12 cellular contexts compared by ENCODE assay signal in the genomic region with DNA sequence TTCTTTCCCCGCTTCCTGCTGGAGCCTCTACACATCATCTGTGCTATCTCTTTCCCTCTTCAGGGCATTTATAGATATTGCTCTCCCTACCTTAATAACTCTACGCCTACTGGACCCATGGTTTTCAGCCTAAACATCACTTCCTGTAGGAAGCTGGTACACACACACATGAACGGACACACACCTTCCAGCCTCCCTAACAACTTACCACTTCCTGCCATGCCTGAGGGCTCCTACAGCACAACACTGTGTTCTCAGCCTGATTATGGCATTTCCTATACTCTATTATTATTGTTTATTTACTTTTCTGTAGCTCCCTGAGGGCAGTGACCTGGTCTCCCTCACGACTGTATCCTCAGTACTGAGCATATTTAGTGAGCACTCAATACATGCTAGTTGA.
DNase-seq lines count a peak whose midpoint lies in the region; ATAC-seq and TF ChIP-seq lines count a peak whose summit lies in the region.
"Had no signal": no experiment of that assay in that cellular context is flagged by ENCODE, and none has a peak within 500 bp of the region (broad histone marks: within the 10 kb centered on the region; RNA-seq: fewer than 3 reads in every experiment).

No MANE protein-coding gene starts in this region.

- peaks cover 0 to 36% (median 15%) of the 10 kb centered on the region in 11 experiments; a peak in 13 of 22 replicates for H3K36me3 ChIP-seq in BLaER1 treated with 17β-estradiol and CSF1 and Interleukin-3, amounts not matched to agents 10 nM and 100 nM
- no peaks in the 10 kb centered on the region for H3K36me3 ChIP-seq in psoas muscle (ENCODE audit: insufficient read depth in 1 of 2, low read depth in 1 of 2)
- H3K36me3 ChIP-seq: left ventricle myocardium inferior had no signal

- peak; percentile 50 for ATAC-seq in GM18867 (IDR thresholded peaks at IDR 0.05; ENCODE audit: unreplicated experiment)
- no peak for ATAC-seq in psoas muscle
- no peak for ATAC-seq in GM19455 (IDR thresholded peaks at IDR 0.05; ENCODE audit: unreplicated experiment)

- no peak overlapping the region for H3K4me3 ChIP-seq in BLaER1 treated with 17β-estradiol and CSF1 and Interleukin-3, amounts not matched to agents 10 nM and 100 nM
- no peak overlapping the region for H3K4me3 ChIP-seq in psoas muscle
- H3K4me3 ChIP-seq: left ventricle myocardium inferior, SJCRH30 had no signal

- no peak overlapping the region for H3K27ac ChIP-seq in BLaER1 treated with 17β-estradiol and CSF1 and Interleukin-3, amounts not matched to agents 10 nM and 100 nM
- H3K27ac ChIP-seq in psoas muscle, result no peak overlapping the region
- H3K27ac ChIP-seq: left ventricle myocardium inferior, SJCRH30 had no signal

- peaks cover 0 to 23% (median 11%) of the 10 kb centered on the region in 11 experiments; a peak in 11 of 22 replicates for H4K20me1 ChIP-seq in BLaER1 treated with 17β-estradiol and CSF1 and Interleukin-3, amounts not matched to agents 10 nM and 100 nM

- 74 to 87% (median 77%) methylated on average over 4 of the region's 4 CpGs for WGBS in psoas muscle, 3 donors

- H3K9ac ChIP-seq in BLaER1 treated with 17β-estradiol and CSF1 and Interleukin-3, amounts not matched to agents 10 nM and 100 nM, result no peak overlapping the region

- intact Hi-C loops in psoas muscle (cut with DNase I), result no loop called here

- DNase-seq in dermis blood vessel endothelial cell, result peak; percentile 49
- no peak for DNase-seq in psoas muscle
- DNase-seq in retina, result no peak
- DNase-seq in middle frontal gyrus (ENCODE audit: extremely low spot score, low spot score), result no peak
- DNase-seq: foreskin melanocyte, IMR-90, left ventricle myocardium inferior, SJCRH30 had no signal

- no peaks in the 10 kb centered on the region for H3K27me3 ChIP-seq in BLaER1 treated with 17β-estradiol and CSF1 and Interleukin-3, amounts not matched to agents 10 nM and 100 nM
- no peaks in the 10 kb centered on the region for H3K27me3 ChIP-seq in psoas muscle (ENCODE audit: insufficient read depth in 3 of 3, low read length in 2 of 3)
- H3K27me3 ChIP-seq: SJCRH30 had no signal

- H3K4me2 ChIP-seq in BLaER1 treated with 17β-estradiol and CSF1 and Interleukin-3, amounts not matched to agents 10 nM and 100 nM, result peak overlapping the region in 10 of 11 experiments; percentile 22 to 61 (median 42); a peak in 20 of 22 replicates

- TF ChIP-seq CTCF in psoas muscle (IDR thresholded peaks at IDR 0.05), result no peak

- peaks cover 32 to 46% (median 38%) of the 10 kb centered on the region in 10 experiments for H3K4me1 ChIP-seq in BLaER1 treated with 17β-estradiol and CSF1 and Interleukin-3, amounts not matched to agents 10 nM and 100 nM
- no peaks in the 10 kb centered on the region for H3K4me1 ChIP-seq in psoas muscle
- H3K4me1 ChIP-seq: left ventricle myocardium inferior had no signal

- no peaks in the 10 kb centered on the region for H3K9me3 ChIP-seq in BLaER1 treated with 17β-estradiol and CSF1 and Interleukin-3, amounts not matched to agents 10 nM and 100 nM (replicated peaks in 1 of 11)
- no peaks in the 10 kb centered on the region for H3K9me3 ChIP-seq in psoas muscle
- H3K9me3 ChIP-seq: left ventricle myocardium inferior, SJCRH30 had no signal

TF ChIP-seq in PFSK-1, 5 proteins besides CTCF, POLR2A, EP300 and RAD21:
- peak; percentile 81 for TF ChIP-seq FOXP2 (optimal IDR thresholded peaks at IDR 0.05; ENCODE audit: borderline replicate concordance, extremely low read depth, extremely low read length, insufficient read depth)
- TF ChIP-seq, protein P1, sequence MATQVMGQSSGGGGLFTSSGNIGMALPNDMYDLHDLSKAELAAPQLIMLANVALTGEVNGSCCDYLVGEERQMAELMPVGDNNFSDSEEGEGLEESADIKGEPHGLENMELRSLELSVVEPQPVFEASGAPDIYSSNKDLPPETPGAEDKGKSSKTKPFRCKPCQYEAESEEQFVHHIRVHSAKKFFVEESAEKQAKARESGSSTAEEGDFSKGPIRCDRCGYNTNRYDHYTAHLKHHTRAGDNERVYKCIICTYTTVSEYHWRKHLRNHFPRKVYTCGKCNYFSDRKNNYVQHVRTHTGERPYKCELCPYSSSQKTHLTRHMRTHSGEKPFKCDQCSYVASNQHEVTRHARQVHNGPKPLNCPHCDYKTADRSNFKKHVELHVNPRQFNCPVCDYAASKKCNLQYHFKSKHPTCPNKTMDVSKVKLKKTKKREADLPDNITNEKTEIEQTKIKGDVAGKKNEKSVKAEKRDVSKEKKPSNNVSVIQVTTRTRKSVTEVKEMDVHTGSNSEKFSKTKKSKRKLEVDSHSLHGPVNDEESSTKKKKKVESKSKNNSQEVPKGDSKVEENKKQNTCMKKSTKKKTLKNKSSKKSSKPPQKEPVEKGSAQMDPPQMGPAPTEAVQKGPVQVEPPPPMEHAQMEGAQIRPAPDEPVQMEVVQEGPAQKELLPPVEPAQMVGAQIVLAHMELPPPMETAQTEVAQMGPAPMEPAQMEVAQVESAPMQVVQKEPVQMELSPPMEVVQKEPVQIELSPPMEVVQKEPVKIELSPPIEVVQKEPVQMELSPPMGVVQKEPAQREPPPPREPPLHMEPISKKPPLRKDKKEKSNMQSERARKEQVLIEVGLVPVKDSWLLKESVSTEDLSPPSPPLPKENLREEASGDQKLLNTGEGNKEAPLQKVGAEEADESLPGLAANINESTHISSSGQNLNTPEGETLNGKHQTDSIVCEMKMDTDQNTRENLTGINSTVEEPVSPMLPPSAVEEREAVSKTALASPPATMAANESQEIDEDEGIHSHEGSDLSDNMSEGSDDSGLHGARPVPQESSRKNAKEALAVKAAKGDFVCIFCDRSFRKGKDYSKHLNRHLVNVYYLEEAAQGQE (IDR thresholded peaks at IDR 0.05; ENCODE audit: insufficient read depth in 1 of 2, low read depth in 2 of 2, low read length in 2 of 2), result no peak
TF ChIP-seq in PFSK-1: peak in this region for 1.
